In the genomic region with DNA sequence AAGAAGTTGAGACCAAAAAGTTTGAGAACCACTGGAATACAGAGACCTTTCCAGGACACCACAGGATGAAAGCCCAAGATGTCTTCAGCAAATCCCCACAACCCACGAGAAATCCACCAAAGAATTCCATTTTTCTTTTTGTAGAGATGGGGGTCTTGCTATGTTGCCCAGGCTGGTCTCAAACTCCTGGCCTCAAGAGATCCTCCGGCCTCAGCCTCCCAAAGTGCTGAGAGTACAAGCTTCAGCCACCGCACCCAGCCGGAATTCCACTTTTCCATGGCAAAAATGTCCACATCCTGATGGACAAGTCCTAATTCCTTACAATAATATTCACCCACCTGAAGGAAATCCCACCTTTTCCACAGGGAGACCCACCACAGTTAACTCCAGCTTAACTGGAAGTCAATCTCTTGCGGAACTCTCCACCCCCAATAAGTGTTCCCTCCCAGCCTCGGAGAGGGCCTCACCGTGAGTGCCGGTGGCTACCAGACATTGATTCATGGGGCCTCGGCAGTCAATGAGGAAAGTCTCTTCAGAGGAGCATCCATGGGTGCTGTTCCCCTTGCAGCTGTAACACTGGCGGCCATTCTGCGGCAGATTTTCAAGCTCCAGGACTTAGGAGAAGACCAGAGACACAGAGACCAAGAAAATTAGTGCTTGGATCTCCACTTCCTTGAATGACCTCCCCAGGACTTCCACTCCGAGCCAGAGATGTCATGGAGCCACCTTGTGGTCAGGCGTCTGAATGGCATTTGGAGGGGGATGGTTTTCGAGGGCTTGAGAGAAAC, we compare ENCODE assay signal across 8 cellular contexts. TPM values are rescaled to one million over a fixed set of nuclear protein-coding genes. Genes with fewer than 3 reads are reported as not detected.
A peak's percentile ranks its signal among the peaks of the same experiment; 100 is the strongest.
DNase-seq lines count a peak whose midpoint lies in the region; ATAC-seq and TF ChIP-seq lines count a peak whose summit lies in the region.

No MANE protein-coding gene starts in this region.

- H3K4me1 Mint-ChIP-seq in nephron = peaks cover 5% of the 10 kb centered on the region

- ATAC-seq in HG02610 (IDR thresholded peaks at IDR 0.05; ENCODE audit: unreplicated experiment) = no peak

- peaks cover 37% of the 10 kb centered on the region for H3K36me3 Mint-ChIP-seq in nephron (ENCODE audit: low read depth)

- H3K4me3 ChIP-seq in AG09309 (ENCODE audit: control insufficient read depth, low read depth, low read length) = no peak overlapping the region
- no peak overlapping the region for H3K4me3 ChIP-seq in GM12875 (ENCODE audit: low read depth, low read length)

- no peaks in the 10 kb centered on the region for H3K9me3 Mint-ChIP-seq in nephron

- DNase-seq in AG09309 (ENCODE audit: low read depth) (no peak), NCI-H446 treated with DMSO at 0.1 percent for 48 hours (lab: John Stamatoyannopoulos, UW) (peak; percentile 20), activated T-cell treated with anti-CD3 and anti-CD28 coated beads for 24 hours (ENCODE audit: low read depth) (peak; percentile 14), fibroblast of peridontal ligament (ENCODE audit: extremely low read depth) (peak; percentile 66), ureter (ENCODE audit: low spot score) (peak; percentile 64)

- H3K4me3 Mint-ChIP-seq in nephron = peak overlapping the region; percentile 62 to 67 (median 65)

- peak overlapping the region in 1 of 3 experiments; percentile 49 for H3K27ac Mint-ChIP-seq in nephron

- peak; percentile 74 for TF ChIP-seq CTCF in AG09309 (IDR thresholded peaks at IDR 0.05; ENCODE audit: control insufficient read depth, insufficient read depth, low read depth, low read length, missing control alignments)
- TF ChIP-seq CTCF in GM12875 (IDR thresholded peaks at IDR 0.05; ENCODE audit: borderline replicate concordance, insufficient read depth, low read depth, low read length) = peak; percentile 68
- peak; percentile 64 to 76 (median 74) for TF ChIP-seq CTCF in nephron (IDR thresholded peaks at IDR 0.05; ENCODE audit: unreplicated experiment in 3 of 3)

- H3K27me3 Mint-ChIP-seq in nephron (ENCODE audit: low read depth) = no peaks in the 10 kb centered on the region

RNA-seq across cellular contexts. Expression of a gene that starts 12.3 kb away (rescaled TPM):
- total RNA-seq in ureter = 6.6 TPM

RNA-seq across cellular contexts. Expression of a gene that starts 18.0 kb away (rescaled TPM):
- total RNA-seq in ureter = 9.6 TPM

RNA-seq across cellular contexts. Expression of a gene that starts 32.5 kb away (rescaled TPM):
- total RNA-seq in ureter = 30.2 TPM

RNA-seq across cellular contexts. Expression of a gene that starts 40.1 kb away (rescaled TPM):
- 1.0 TPM for total RNA-seq in ureter

RNA-seq across cellular contexts. Expression of a gene that starts 55.6 kb away (rescaled TPM):
- 20.4 TPM for total RNA-seq in ureter
